ENCODE assay signal across 7 cellular contexts in the genomic region with DNA sequence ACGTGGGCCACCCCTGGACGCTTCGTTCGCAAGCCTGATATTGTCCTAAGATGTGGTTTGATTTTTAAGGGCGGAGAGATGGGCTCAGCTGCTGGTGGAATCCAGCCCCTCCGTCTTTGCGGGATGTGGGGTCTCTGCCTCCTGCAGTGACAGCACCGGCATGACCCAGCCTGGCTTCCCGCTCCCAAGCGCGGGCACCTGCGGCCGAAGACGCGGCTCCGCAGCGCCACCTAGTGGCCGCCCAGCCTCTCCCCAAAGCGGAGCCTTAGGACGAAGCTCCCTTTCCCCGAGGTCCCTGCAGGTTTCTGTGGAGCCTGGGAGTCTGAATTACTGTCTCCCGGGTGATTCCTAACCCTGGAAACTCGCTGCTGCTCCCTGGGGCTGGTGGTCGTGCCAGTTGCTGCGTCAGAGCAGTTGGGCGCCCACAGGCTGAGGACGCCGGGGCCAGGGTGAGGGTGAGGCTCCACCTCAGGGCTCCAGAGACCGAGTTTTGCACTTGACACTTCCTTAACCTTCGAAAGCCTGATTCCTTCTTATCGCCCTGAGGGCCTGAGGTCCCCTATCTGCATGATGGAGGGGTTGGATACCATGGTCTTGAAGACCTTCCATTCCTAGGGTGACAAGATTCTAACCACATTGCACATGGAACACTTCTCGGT.
DNase-seq lines count a peak whose midpoint lies in the region; ATAC-seq and TF ChIP-seq lines count a peak whose summit lies in the region.

No MANE protein-coding gene starts in this region.

- H3K36me3 Mint-ChIP-seq in activated CD4-positive, alpha-beta T cell treated with anti-CD3 and anti-CD28 coated beads, Interleukin-2, amount 10 ng/mL, durations not matched to agents 24 days and 14 days (ENCODE audit: low read depth), result no peaks in the 10 kb centered on the region
- H3K36me3 Mint-ChIP-seq in mesothelial cell of epicardium, result no peaks in the 10 kb centered on the region
- H3K36me3 Mint-ChIP-seq in stimulated activated memory B cell treated with anti-CD40 and anti-IgM and Interleukin-4, amounts not matched to agents 10 μg/mL and 1 μg/mL and 100 μg/mL, for 72 hours, result no peaks in the 10 kb centered on the region

- DNase-seq in H7 (peak; percentile 96), NCI-H1092 (lab: John Stamatoyannopoulos, UW) (peak; percentile 36), dermis blood vessel endothelial cell (peak; percentile 73), mesothelial cell of epicardium (ENCODE audit: low spot score in 2 of 2, unreplicated experiment in 2 of 2) (peak; percentile 58 to 83)
- peak; percentile 89 for DNase-seq in activated CD4-positive, alpha-beta T cell treated with anti-CD3 and anti-CD28 coated beads, Interleukin-2, amount 10 ng/mL, durations not matched to agents 24 days and 14 days

- no peaks in the 10 kb centered on the region for H3K9me3 Mint-ChIP-seq in activated CD4-positive, alpha-beta T cell treated with anti-CD3 and anti-CD28 coated beads, Interleukin-2, amount 10 ng/mL, durations not matched to agents 24 days and 14 days
- H3K9me3 Mint-ChIP-seq in mesothelial cell of epicardium, result no peaks in the 10 kb centered on the region
- H3K9me3 Mint-ChIP-seq in stimulated activated memory B cell treated with anti-CD40 and anti-IgM and Interleukin-4, amounts not matched to agents 10 μg/mL and 1 μg/mL and 100 μg/mL, for 72 hours, result no peaks in the 10 kb centered on the region

- ATAC-seq in stimulated activated memory B cell treated with anti-CD40 and anti-IgM and Interleukin-4, amounts not matched to agents 10 μg/mL and 1 μg/mL and 100 μg/mL, for 72 hours, result peak; percentile 50

- H3K4me3 Mint-ChIP-seq in activated CD4-positive, alpha-beta T cell treated with anti-CD3 and anti-CD28 coated beads, Interleukin-2, amount 10 ng/mL, durations not matched to agents 24 days and 14 days, result no peak overlapping the region
- no peak overlapping the region for H3K4me3 Mint-ChIP-seq in mesothelial cell of epicardium
- H3K4me3 Mint-ChIP-seq in stimulated activated memory B cell treated with anti-CD40 and anti-IgM and Interleukin-4, amounts not matched to agents 10 μg/mL and 1 μg/mL and 100 μg/mL, for 72 hours, result no peak overlapping the region

- peaks cover 7% of the 10 kb centered on the region for H3K4me1 Mint-ChIP-seq in activated CD4-positive, alpha-beta T cell treated with anti-CD3 and anti-CD28 coated beads, Interleukin-2, amount 10 ng/mL, durations not matched to agents 24 days and 14 days
- peaks cover 7% of the 10 kb centered on the region for H3K4me1 Mint-ChIP-seq in mesothelial cell of epicardium
- H3K4me1 Mint-ChIP-seq in stimulated activated memory B cell treated with anti-CD40 and anti-IgM and Interleukin-4, amounts not matched to agents 10 μg/mL and 1 μg/mL and 100 μg/mL, for 72 hours, result peaks cover 5% of the 10 kb centered on the region

- no peak overlapping the region for H3K27ac Mint-ChIP-seq in activated CD4-positive, alpha-beta T cell treated with anti-CD3 and anti-CD28 coated beads, Interleukin-2, amount 10 ng/mL, durations not matched to agents 24 days and 14 days
- H3K27ac Mint-ChIP-seq in mesothelial cell of epicardium, result no peak overlapping the region
- no peak overlapping the region for H3K27ac Mint-ChIP-seq in stimulated activated memory B cell treated with anti-CD40 and anti-IgM and Interleukin-4, amounts not matched to agents 10 μg/mL and 1 μg/mL and 100 μg/mL, for 72 hours

- TF ChIP-seq CTCF in GM12874 (IDR thresholded peaks at IDR 0.05; ENCODE audit: insufficient read depth, low read depth, low read length) (peak; percentile 89), mesothelial cell of epicardium (IDR thresholded peaks at IDR 0.05; ENCODE audit: unreplicated experiment) (peak; percentile 99)

- intact Hi-C loops in activated CD4-positive, alpha-beta T cell treated with anti-CD3 and anti-CD28 coated beads, Interleukin-2, amount 10 ng/mL, durations not matched to agents 24 days and 14 days (cut with micrococcal nuclease), result loop anchor here (1.0 kb wide), 1 partner anchor 836 kb away; no protein-coding TSS in a partner anchor

- no peaks in the 10 kb centered on the region for H3K36me3 ChIP-seq in H7 (replicated peaks; ENCODE audit: control insufficient read depth, insufficient read depth, low read length)

- no peak overlapping the region for H3K4me3 ChIP-seq in H7 (ENCODE audit: insufficient read depth, low read depth, low read length)

- H3K27me3 ChIP-seq in H7 (ENCODE audit: control insufficient read depth, insufficient read depth, low read length), result peaks cover 4% of the 10 kb centered on the region; the same call in 1 of the 2 replicates

- H3K27me3 Mint-ChIP-seq in activated CD4-positive, alpha-beta T cell treated with anti-CD3 and anti-CD28 coated beads, Interleukin-2, amount 10 ng/mL, durations not matched to agents 24 days and 14 days, result peaks cover 7% of the 10 kb centered on the region
- H3K27me3 Mint-ChIP-seq in mesothelial cell of epicardium (ENCODE audit: low read depth), result peaks cover 35% of the 10 kb centered on the region
- peaks cover 49% of the 10 kb centered on the region for H3K27me3 Mint-ChIP-seq in stimulated activated memory B cell treated with anti-CD40 and anti-IgM and Interleukin-4, amounts not matched to agents 10 μg/mL and 1 μg/mL and 100 μg/mL, for 72 hours

Comparison
In these comparisons a context has a peak if more than half of its experiments do, and no peak if none do; other contexts are left out.
1. DNase-seq: peak in every context shown above with its lines; median percentile 96 in H7; 89 in activated CD4-positive, alpha-beta T cell treated with anti-CD3 and anti-CD28 coated beads, Interleukin-2, amount 10 ng/mL, durations not matched to agents 24 days and 14 days; 73 in dermis blood vessel endothelial cell; 70 in mesothelial cell of epicardium; 36 in NCI-H1092.